Comparison of ENCODE assay signal across 17 cellular contexts in genomic region chrX:27883468-27884092, GRCh38.
A peak's percentile ranks its signal among the peaks of the same experiment; 100 is the strongest.
DNase-seq lines count a peak whose midpoint lies in the region; ATAC-seq, FAIRE-seq and TF ChIP-seq lines count a peak whose summit lies in the region.
"Had no signal": no experiment of that assay in that cellular context is flagged by ENCODE, and none has a peak within 500 bp of the region (broad histone marks: within the 10 kb centered on the region; RNA-seq: fewer than 3 reads in every experiment).

No MANE protein-coding gene starts in this region.

- POLR2A ChIA-PET in A549 (lab: Yijun Ruan, JAX), result no interaction called here
- POLR2A ChIA-PET in activated CD8-positive, alpha-beta T cell treated with anti-CD3 and anti-CD28 coated beads for 36 hours (lab: Charles Lee), result no interaction called here

- no peaks in the 10 kb centered on the region for H3K9me2 ChIP-seq in Karpas-422 (replicated peaks; ENCODE audit: insufficient read depth, low read length)

- H3K4me3 ChIP-seq in A549 (no peak overlapping the region), NT2/D1 (ENCODE audit: insufficient read length, low read depth) (no peak overlapping the region), Karpas-422 (ENCODE audit: low read length) (no peak overlapping the region)
- H3K4me3 ChIP-seq: SJSA1 had no signal

- intact Hi-C loops in activated CD8-positive, alpha-beta T cell treated with anti-CD3 and anti-CD28 coated beads for 36 hours (cut with micrococcal nuclease), result no loop called here

- H3K9me3 ChIP-seq in A549, result no peaks in the 10 kb centered on the region
- no peaks in the 10 kb centered on the region for H3K9me3 ChIP-seq in NT2/D1 (ENCODE audit: insufficient read depth, low read length)
- H3K9me3 ChIP-seq in Karpas-422 (ENCODE audit: low read length), result peaks cover 12% of the 10 kb centered on the region
- H3K9me3 ChIP-seq: SJSA1 had no signal

- ATAC-seq in A549, result no peak
- peak; percentile 48 for ATAC-seq in GM19463 (IDR thresholded peaks at IDR 0.05; ENCODE audit: unreplicated experiment)
- no peak for ATAC-seq in activated CD8-positive, alpha-beta T cell treated with anti-CD3 and anti-CD28 coated beads for 36 hours
- ATAC-seq: CD8-positive, alpha-beta T cell had no signal

- no peaks in the 10 kb centered on the region for H3K27me3 Mint-ChIP-seq in T-helper 2 cell treated with Interferon-gamma antibody and Interleukin-4, amounts not matched to agents 5 μg/mL and 100 μg/mL, for 36 hours (ENCODE audit: low read depth)
- H3K27me3 Mint-ChIP-seq in activated CD8-positive, alpha-beta T cell treated with anti-CD3 and anti-CD28 coated beads for 36 hours, result no peaks in the 10 kb centered on the region

- no peak overlapping the region for H2AFZ ChIP-seq in Karpas-422 (ENCODE audit: low read length)

- no peaks in the 10 kb centered on the region for H3K36me3 ChIP-seq in NT2/D1 (ENCODE audit: insufficient read depth, insufficient read length, low read length)
- H3K36me3 ChIP-seq in Karpas-422 (ENCODE audit: insufficient read depth, low read length), result no peaks in the 10 kb centered on the region
- H3K36me3 ChIP-seq: SJSA1 had no signal

- no peak overlapping the region for H3K9ac ChIP-seq in NT2/D1 (ENCODE audit: insufficient read length, low read depth)
- H3K9ac ChIP-seq in Karpas-422 (ENCODE audit: low read length), result no peak overlapping the region

- no peaks in the 10 kb centered on the region for H3K36me3 Mint-ChIP-seq in T-helper 2 cell treated with Interferon-gamma antibody and Interleukin-4, amounts not matched to agents 5 μg/mL and 100 μg/mL, for 36 hours (ENCODE audit: low read depth)
- H3K36me3 Mint-ChIP-seq in activated CD8-positive, alpha-beta T cell treated with anti-CD3 and anti-CD28 coated beads for 36 hours (ENCODE audit: low read depth), result no peaks in the 10 kb centered on the region
- H3K36me3 Mint-ChIP-seq: CD8-positive, alpha-beta T cell had no signal

- H3K27ac Mint-ChIP-seq in T-helper 2 cell treated with Interferon-gamma antibody and Interleukin-4, amounts not matched to agents 5 μg/mL and 100 μg/mL, for 36 hours, result no peak overlapping the region
- no peak overlapping the region for H3K27ac Mint-ChIP-seq in activated CD8-positive, alpha-beta T cell treated with anti-CD3 and anti-CD28 coated beads for 36 hours
- H3K27ac Mint-ChIP-seq: CD8-positive, alpha-beta T cell had no signal

- CTCF ChIA-PET in A549 (lab: Yijun Ruan, JAX), result interaction anchor here (0.7 kb wide), 1 partner anchor 220 kb away, joined by 3 read pairs; no protein-coding TSS in a partner anchor
- CTCF ChIA-PET in activated CD8-positive, alpha-beta T cell treated with anti-CD3 and anti-CD28 coated beads for 36 hours (lab: Charles Lee), result no interaction called here

- TF ChIP-seq RAD21 in A549 (conservative IDR thresholded peaks at IDR 0.05 in 1 of 2, IDR thresholded peaks at IDR 0.05 in 1 of 2), result no peak

- H3K4me1 ChIP-seq in A549, result no peaks in the 10 kb centered on the region
- H3K4me1 ChIP-seq in NT2/D1 (ENCODE audit: insufficient read depth, insufficient read length), result peaks cover 3% of the 10 kb centered on the region
- H3K4me1 ChIP-seq in Karpas-422 (ENCODE audit: low read length), result no peaks in the 10 kb centered on the region
- H3K4me1 ChIP-seq: SJSA1 had no signal

- H4K20me1 ChIP-seq in Karpas-422 (ENCODE audit: insufficient read depth, low read depth, low read length), result no peaks in the 10 kb centered on the region

- H3K79me2 ChIP-seq in Karpas-422 (ENCODE audit: low read length), result no peaks in the 10 kb centered on the region

- no peak for DNase-seq in A549 (ENCODE audit: low read depth in 1 of 2, low spot score in 1 of 2)
- DNase-seq in NT2/D1 (ENCODE audit: low read depth, low spot score), result peak; percentile 30
- peak; percentile 6 for DNase-seq in kidney tubule cell (ENCODE audit: low spot score)
- DNase-seq in T-helper 2 cell treated with Interferon-gamma antibody and Interleukin-4, amounts not matched to agents 5 μg/mL and 100 μg/mL, for 36 hours (ENCODE audit: low spot score), result no peak
- no peak for DNase-seq in activated CD8-positive, alpha-beta T cell treated with anti-CD3 and anti-CD28 coated beads for 36 hours
- no peak for DNase-seq in GM10266 (ENCODE audit: extremely low spot score)
- DNase-seq in Karpas-422, result no peak
- DNase-seq: 8988T; CD8-positive, alpha-beta T cell; DMS79; HCEC 1CT; NCI-H187; NCI-H446; NK-92 treated with Interleukin-12 subunit alpha and Interleukin-12 subunit beta, amount 100 ng/mL, for 24 hours had no signal

- FAIRE-seq in A549 (lab: Jason Lieb, UNC), result peak; percentile 13
- FAIRE-seq: G401.6 had no signal

- TF ChIP-seq CTCF in A549 (IDR thresholded peaks at IDR 0.05) (no peak), GM10266 (IDR thresholded peaks at IDR 0.05; ENCODE audit: control insufficient read depth, insufficient read depth, low read depth, missing control alignments) (no peak)
- TF ChIP-seq CTCF in activated CD8-positive, alpha-beta T cell treated with anti-CD3 and anti-CD28 coated beads for 36 hours (IDR thresholded peaks at IDR 0.05), result no peak

- H3K4me2 ChIP-seq in A549 (no peak overlapping the region), Karpas-422 (ENCODE audit: low read depth, low read length, poor library complexity, severe bottlenecking) (no peak overlapping the region)

- H3K9me3 Mint-ChIP-seq in T-helper 2 cell treated with Interferon-gamma antibody and Interleukin-4, amounts not matched to agents 5 μg/mL and 100 μg/mL, for 36 hours, result no peaks in the 10 kb centered on the region
- peaks cover 3% of the 10 kb centered on the region for H3K9me3 Mint-ChIP-seq in activated CD8-positive, alpha-beta T cell treated with anti-CD3 and anti-CD28 coated beads for 36 hours

- H3K27ac ChIP-seq in A549, result no peak overlapping the region
- H3K27ac ChIP-seq in Karpas-422 (ENCODE audit: low read length), result no peak overlapping the region
- H3K27ac ChIP-seq: SJSA1 had no signal

- H3K27me3 ChIP-seq in NT2/D1 (ENCODE audit: insufficient read depth, insufficient read length) (peaks cover 16% of the 10 kb centered on the region), Karpas-422 (ENCODE audit: low read length) (no peaks in the 10 kb centered on the region)
- H3K27me3 ChIP-seq: SJSA1 had no signal

- TF ChIP-seq POLR2A in A549 (IDR thresholded peaks at IDR 0.05; ENCODE audit: low read length), result no peak

- 60% methylated on average over 3 of the region's 3 CpGs for WGBS in A549 (ENCODE audit: missing lambda C conversion rate)

- no peak overlapping the region for H3K4me3 Mint-ChIP-seq in T-helper 2 cell treated with Interferon-gamma antibody and Interleukin-4, amounts not matched to agents 5 μg/mL and 100 μg/mL, for 36 hours
- H3K4me3 Mint-ChIP-seq in activated CD8-positive, alpha-beta T cell treated with anti-CD3 and anti-CD28 coated beads for 36 hours, result no peak overlapping the region
- H3K4me3 Mint-ChIP-seq: CD8-positive, alpha-beta T cell had no signal

- no peaks in the 10 kb centered on the region for H3K4me1 Mint-ChIP-seq in T-helper 2 cell treated with Interferon-gamma antibody and Interleukin-4, amounts not matched to agents 5 μg/mL and 100 μg/mL, for 36 hours (ENCODE audit: low read depth)
- H3K4me1 Mint-ChIP-seq in activated CD8-positive, alpha-beta T cell treated with anti-CD3 and anti-CD28 coated beads for 36 hours (ENCODE audit: low read depth), result no peaks in the 10 kb centered on the region

- no peak for TF ChIP-seq EP300 in A549 (IDR thresholded peaks at IDR 0.05)

TF ChIP-seq in A549, 52 proteins besides CTCF, POLR2A, EP300 and RAD21 (continues in another document):
- no peak for TF ChIP-seq MAFK (IDR thresholded peaks at IDR 0.05; ENCODE audit: partially characterized antibody)
- TF ChIP-seq POLR2AphosphoS2 (conservative IDR thresholded peaks at IDR 0.05; ENCODE audit: low read length), result no peak
- TF ChIP-seq REST (IDR thresholded peaks at IDR 0.05), result no peak
- no peak for TF ChIP-seq HES2 (IDR thresholded peaks at IDR 0.05)
- TF ChIP-seq RFX5 (IDR thresholded peaks at IDR 0.05), result no peak
- no peak for TF ChIP-seq FOSL2 (IDR thresholded peaks at IDR 0.05)
- TF ChIP-seq FOSL2 (CRISPR knock-in tag; IDR thresholded peaks at IDR 0.05), result no peak
- TF ChIP-seq FOXS1 (CRISPR knock-in tag; IDR thresholded peaks at IDR 0.05), result no peak
- no peak for TF ChIP-seq NFE2L2 (conservative IDR thresholded peaks at IDR 0.05; ENCODE audit: low read length)
- TF ChIP-seq HOXA7 (CRISPR knock-in tag; IDR thresholded peaks at IDR 0.05), result no peak
- TF ChIP-seq JUN (IDR thresholded peaks at IDR 0.05), result no peak
- TF ChIP-seq CBX2 (IDR thresholded peaks at IDR 0.05; ENCODE audit: borderline replicate concordance, low read depth), result no peak
- TF ChIP-seq CEBPB (IDR thresholded peaks at IDR 0.05), result no peak
- no peak for TF ChIP-seq ZFP36 (IDR thresholded peaks at IDR 0.05; ENCODE audit: borderline replicate concordance, partially characterized antibody)

Comparison
In these comparisons a context has a peak if more than half of its experiments do, and no peak if none do; other contexts are left out.
1. DNase-seq: peak in NT2/D1 (single experiment) and kidney tubule cell (single experiment); none in A549 (0 of 2), T-helper 2 cell treated with Interferon-gamma antibody and Interleukin-4, amounts not matched to agents 5 μg/mL and 100 μg/mL, for 36 hours (single experiment), activated CD8-positive, alpha-beta T cell treated with anti-CD3 and anti-CD28 coated beads for 36 hours (single experiment), GM10266 (single experiment) and Karpas-422 (single experiment).